In the genomic region with DNA sequence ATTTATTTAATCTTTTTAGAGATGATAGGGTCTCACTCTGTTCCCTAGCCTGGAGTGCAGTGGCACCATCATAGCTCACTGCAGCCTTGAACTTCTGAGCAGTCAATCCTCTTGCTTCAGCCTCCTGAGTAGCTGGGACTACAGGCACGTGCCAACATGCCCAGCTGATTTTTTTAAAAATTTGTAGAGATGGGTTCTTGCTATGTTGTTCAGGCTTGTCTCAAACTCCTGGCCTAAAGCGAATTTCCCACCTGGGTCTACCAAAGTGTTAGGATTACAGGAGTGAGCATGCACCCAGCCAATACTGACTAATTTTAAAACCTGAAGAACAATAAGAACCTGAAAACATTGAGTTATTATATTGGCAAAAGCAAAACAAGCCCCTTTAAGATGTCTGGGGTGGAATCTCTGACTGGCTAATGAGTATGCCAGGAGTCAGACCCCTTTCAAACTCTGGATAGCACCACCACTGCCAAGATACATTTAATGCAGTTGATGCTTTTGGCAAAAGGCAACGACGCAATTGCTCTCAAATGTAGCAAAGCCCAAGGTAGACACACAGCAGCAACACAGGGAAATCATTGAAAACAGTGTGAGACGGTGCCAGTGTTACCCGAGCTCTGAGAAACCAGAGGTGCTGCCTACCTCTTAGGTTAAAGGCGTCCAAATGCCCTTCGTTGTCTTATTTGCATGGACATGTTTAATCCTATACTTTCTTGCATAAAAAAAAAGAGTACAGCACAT, we compare ENCODE assay signal across 1 cellular context.
TF ChIP-seq lines count a peak whose summit lies in the region.

No MANE protein-coding gene starts in this region.

TF ChIP-seq in GM23338, 12 proteins besides CTCF, POLR2A, EP300 and RAD21 (continued from another document):
- TF ChIP-seq EZH2phosphoT487 (IDR thresholded peaks at IDR 0.05; ENCODE audit: unreplicated experiment) (no peak), STAT1 (IDR thresholded peaks at IDR 0.05; ENCODE audit: unreplicated experiment) (no peak), ZNF331 (CRISPR knock-in tag; IDR thresholded peaks at IDR 0.05; ENCODE audit: low read depth) (no peak), POLR2AphosphoS5 (IDR thresholded peaks at IDR 0.05; ENCODE audit: low read depth) (no peak; the same call in 1 of the 2 replicates), EZH2 (IDR thresholded peaks at IDR 0.05; ENCODE audit: low read depth, unreplicated experiment) (no peak)
- TF ChIP-seq, protein P1, sequence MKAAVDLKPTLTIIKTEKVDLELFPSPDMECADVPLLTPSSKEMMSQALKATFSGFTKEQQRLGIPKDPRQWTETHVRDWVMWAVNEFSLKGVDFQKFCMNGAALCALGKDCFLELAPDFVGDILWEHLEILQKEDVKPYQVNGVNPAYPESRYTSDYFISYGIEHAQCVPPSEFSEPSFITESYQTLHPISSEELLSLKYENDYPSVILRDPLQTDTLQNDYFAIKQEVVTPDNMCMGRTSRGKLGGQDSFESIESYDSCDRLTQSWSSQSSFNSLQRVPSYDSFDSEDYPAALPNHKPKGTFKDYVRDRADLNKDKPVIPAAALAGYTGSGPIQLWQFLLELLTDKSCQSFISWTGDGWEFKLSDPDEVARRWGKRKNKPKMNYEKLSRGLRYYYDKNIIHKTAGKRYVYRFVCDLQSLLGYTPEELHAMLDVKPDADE (IDR thresholded peaks at IDR 0.05) = no peak
- TF ChIP-seq, protein P2, sequence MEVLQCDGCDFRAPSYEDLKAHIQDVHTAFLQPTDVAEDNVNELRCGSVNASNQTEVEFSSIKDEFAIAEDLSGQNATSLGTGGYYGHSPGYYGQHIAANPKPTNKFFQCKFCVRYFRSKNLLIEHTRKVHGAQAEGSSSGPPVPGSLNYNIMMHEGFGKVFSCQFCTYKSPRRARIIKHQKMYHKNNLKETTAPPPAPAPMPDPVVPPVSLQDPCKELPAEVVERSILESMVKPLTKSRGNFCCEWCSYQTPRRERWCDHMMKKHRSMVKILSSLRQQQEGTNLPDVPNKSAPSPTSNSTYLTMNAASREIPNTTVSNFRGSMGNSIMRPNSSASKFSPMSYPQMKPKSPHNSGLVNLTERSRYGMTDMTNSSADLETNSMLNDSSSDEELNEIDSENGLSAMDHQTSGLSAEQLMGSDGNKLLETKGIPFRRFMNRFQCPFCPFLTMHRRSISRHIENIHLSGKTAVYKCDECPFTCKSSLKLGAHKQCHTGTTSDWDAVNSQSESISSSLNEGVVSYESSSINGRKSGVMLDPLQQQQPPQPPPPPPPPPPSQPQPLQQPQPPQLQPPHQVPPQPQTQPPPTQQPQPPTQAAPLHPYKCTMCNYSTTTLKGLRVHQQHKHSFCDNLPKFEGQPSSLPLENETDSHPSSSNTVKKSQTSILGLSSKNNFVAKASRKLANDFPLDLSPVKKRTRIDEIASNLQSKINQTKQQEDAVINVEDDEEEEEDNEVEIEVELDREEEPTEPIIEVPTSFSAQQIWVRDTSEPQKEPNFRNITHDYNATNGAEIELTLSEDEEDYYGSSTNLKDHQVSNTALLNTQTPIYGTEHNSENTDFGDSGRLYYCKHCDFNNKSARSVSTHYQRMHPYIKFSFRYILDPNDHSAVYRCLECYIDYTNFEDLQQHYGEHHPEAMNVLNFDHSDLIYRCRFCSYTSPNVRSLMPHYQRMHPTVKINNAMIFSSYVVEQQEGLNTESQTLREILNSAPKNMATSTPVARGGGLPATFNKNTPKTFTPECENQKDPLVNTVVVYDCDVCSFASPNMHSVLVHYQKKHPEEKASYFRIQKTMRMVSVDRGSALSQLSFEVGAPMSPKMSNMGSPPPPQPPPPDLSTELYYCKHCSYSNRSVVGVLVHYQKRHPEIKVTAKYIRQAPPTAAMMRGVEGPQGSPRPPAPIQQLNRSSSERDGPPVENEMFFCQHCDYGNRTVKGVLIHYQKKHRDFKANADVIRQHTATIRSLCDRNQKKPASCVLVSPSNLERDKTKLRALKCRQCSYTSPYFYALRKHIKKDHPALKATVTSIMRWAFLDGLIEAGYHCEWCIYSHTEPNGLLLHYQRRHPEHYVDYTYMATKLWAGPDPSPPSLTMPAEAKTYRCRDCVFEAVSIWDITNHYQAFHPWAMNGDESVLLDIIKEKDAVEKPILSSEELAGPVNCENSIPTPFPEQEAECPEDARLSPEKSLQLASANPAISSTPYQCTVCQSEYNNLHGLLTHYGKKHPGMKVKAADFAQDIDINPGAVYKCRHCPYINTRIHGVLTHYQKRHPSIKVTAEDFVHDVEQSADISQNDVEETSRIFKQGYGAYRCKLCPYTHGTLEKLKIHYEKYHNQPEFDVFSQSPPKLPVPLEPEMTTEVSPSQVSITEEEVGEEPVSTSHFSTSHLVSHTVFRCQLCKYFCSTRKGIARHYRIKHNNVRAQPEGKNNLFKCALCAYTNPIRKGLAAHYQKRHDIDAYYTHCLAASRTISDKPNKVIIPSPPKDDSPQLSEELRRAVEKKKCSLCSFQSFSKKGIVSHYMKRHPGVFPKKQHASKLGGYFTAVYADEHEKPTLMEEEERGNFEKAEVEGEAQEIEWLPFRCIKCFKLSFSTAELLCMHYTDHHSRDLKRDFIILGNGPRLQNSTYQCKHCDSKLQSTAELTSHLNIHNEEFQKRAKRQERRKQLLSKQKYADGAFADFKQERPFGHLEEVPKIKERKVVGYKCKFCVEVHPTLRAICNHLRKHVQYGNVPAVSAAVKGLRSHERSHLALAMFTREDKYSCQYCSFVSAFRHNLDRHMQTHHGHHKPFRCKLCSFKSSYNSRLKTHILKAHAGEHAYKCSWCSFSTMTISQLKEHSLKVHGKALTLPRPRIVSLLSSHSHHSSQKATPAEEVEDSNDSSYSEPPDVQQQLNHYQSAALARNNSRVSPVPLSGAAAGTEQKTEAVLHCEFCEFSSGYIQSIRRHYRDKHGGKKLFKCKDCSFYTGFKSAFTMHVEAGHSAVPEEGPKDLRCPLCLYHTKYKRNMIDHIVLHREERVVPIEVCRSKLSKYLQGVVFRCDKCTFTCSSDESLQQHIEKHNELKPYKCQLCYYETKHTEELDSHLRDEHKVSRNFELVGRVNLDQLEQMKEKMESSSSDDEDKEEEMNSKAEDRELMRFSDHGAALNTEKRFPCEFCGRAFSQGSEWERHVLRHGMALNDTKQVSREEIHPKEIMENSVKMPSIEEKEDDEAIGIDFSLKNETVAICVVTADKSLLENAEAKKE (CRISPR knock-in tag; IDR thresholded peaks at IDR 0.05) = no peak
